Comparison of ENCODE assay signal across 2 cellular contexts in genomic region chr21:45632897-45633260, GRCh38.
TF ChIP-seq lines count a peak whose summit lies in the region.

No MANE protein-coding gene starts in this region.

TF ChIP-seq in SK-N-SH, 30 proteins besides CTCF, POLR2A, EP300 and RAD21 (continued from another document):
- no peak for TF ChIP-seq MAX (IDR thresholded peaks at IDR 0.05; ENCODE audit: low read depth)
- no peak for TF ChIP-seq FOXJ3 (CRISPR knock-in tag; IDR thresholded peaks at IDR 0.05)
- TF ChIP-seq GATA2 (CRISPR knock-in tag; IDR thresholded peaks at IDR 0.05) = no peak

TF ChIP-seq in SK-N-SH treated with all-trans-retinoic acid at 6 μM for 48 hours, 23 proteins besides CTCF, POLR2A, EP300 and RAD21 (continued from another document):
- TF ChIP-seq POU6F1 (CRISPR knock-in tag; IDR thresholded peaks at IDR 0.05; ENCODE audit: borderline replicate concordance, low read depth) = no peak
